Comparison of ENCODE assay signal across 20 cellular contexts in genomic region chr6:150639823-150640331, GRCh38.
"Had no signal": no experiment of that assay in that cellular context is flagged by ENCODE, and none has a peak within 500 bp of the region (broad histone marks: within the 10 kb centered on the region; RNA-seq: fewer than 3 reads in every experiment).

No MANE protein-coding gene starts in this region.

- DNase-seq: activated CD4-positive, alpha-beta T cell treated with anti-CD3 and anti-CD28 coated beads, Interleukin-2, amount 10 ng/mL, durations not matched to agents 7 days and 5 days; activated CD4-positive, CD25-positive, alpha-beta regulatory T cell; activated CD8-positive, alpha-beta memory T cell treated with anti-CD3 and anti-CD28 coated beads for 24 hours; activated gamma-delta T cell treated with Interleukin-2 at 50 U/mL for 16 hours; activated naive CD8-positive, alpha-beta T cell treated with anti-CD3 and anti-CD28 coated beads, Interleukin-2, amount 10 ng/mL, durations not matched to agents 7 days and 5 days; anterior cingulate cortex; brain microvascular endothelial cell; cortex of kidney; effector CD4-positive, alpha-beta T cell; esophagus squamous epithelium; natural killer cell; small intestine; stimulated activated CD4-positive, alpha-beta T cell treated with anti-CD3 and anti-CD28 coated beads, Interleukin-4, amount 100 ng/mL, for 4 hours; stimulated activated CD8-positive, alpha-beta memory T cell treated with anti-CD3 and anti-CD28 coated beads, Interleukin-4, amount 100 ng/mL, for 48 hours had no signal

- H3K27ac ChIP-seq: brain microvascular endothelial cell, esophagus squamous epithelium had no signal

- H3K27me3 ChIP-seq: brain microvascular endothelial cell, esophagus squamous epithelium, hepatocyte, left lung had no signal

- ATAC-seq: left lung, natural killer cell had no signal

- H3K36me3 ChIP-seq: brain microvascular endothelial cell, esophagus squamous epithelium, left lung had no signal

- H3K27me3 Mint-ChIP-seq: type B pancreatic cell had no signal

- H2AFZ ChIP-seq: hepatocyte had no signal

- H3K9me3 Mint-ChIP-seq: activated CD4-positive, alpha-beta T cell treated with anti-CD3 and anti-CD28 coated beads, Interleukin-2, amount 10 ng/mL, durations not matched to agents 7 days and 5 days; activated naive CD8-positive, alpha-beta T cell treated with anti-CD3 and anti-CD28 coated beads, Interleukin-2, amount 10 ng/mL, durations not matched to agents 7 days and 5 days; natural killer cell; stimulated activated naive CD8-positive, alpha-beta T cell treated with anti-CD3 and anti-CD28 coated beads, Interleukin-15, Interleukin-2, amounts not matched to agents 100 ng/mL and 50 ng/mL, for 24 hours; type B pancreatic cell had no signal

- H3K9me3 ChIP-seq: esophagus squamous epithelium, left lung had no signal

- FAIRE-seq: endothelial cell of umbilical vein, keratinocyte, small intestine had no signal

- H3K4me3 ChIP-seq: esophagus squamous epithelium, hepatocyte, left lung had no signal

- H3K4me3 Mint-ChIP-seq: activated CD4-positive, alpha-beta T cell treated with anti-CD3 and anti-CD28 coated beads, Interleukin-2, amount 10 ng/mL, durations not matched to agents 7 days and 5 days; activated naive CD8-positive, alpha-beta T cell treated with anti-CD3 and anti-CD28 coated beads, Interleukin-2, amount 10 ng/mL, durations not matched to agents 7 days and 5 days; natural killer cell; stimulated activated naive CD8-positive, alpha-beta T cell treated with anti-CD3 and anti-CD28 coated beads, Interleukin-15, Interleukin-2, amounts not matched to agents 100 ng/mL and 50 ng/mL, for 24 hours had no signal

- H3K27ac Mint-ChIP-seq: activated CD4-positive, alpha-beta T cell treated with anti-CD3 and anti-CD28 coated beads, Interleukin-2, amount 10 ng/mL, durations not matched to agents 7 days and 5 days; activated naive CD8-positive, alpha-beta T cell treated with anti-CD3 and anti-CD28 coated beads, Interleukin-2, amount 10 ng/mL, durations not matched to agents 7 days and 5 days; natural killer cell; stimulated activated naive CD8-positive, alpha-beta T cell treated with anti-CD3 and anti-CD28 coated beads, Interleukin-15, Interleukin-2, amounts not matched to agents 100 ng/mL and 50 ng/mL, for 24 hours had no signal

- H3K36me3 Mint-ChIP-seq: activated naive CD8-positive, alpha-beta T cell treated with anti-CD3 and anti-CD28 coated beads, Interleukin-2, amount 10 ng/mL, durations not matched to agents 7 days and 5 days; natural killer cell had no signal
